ENCODE assay signal across 11 cellular contexts in the genomic region with DNA sequence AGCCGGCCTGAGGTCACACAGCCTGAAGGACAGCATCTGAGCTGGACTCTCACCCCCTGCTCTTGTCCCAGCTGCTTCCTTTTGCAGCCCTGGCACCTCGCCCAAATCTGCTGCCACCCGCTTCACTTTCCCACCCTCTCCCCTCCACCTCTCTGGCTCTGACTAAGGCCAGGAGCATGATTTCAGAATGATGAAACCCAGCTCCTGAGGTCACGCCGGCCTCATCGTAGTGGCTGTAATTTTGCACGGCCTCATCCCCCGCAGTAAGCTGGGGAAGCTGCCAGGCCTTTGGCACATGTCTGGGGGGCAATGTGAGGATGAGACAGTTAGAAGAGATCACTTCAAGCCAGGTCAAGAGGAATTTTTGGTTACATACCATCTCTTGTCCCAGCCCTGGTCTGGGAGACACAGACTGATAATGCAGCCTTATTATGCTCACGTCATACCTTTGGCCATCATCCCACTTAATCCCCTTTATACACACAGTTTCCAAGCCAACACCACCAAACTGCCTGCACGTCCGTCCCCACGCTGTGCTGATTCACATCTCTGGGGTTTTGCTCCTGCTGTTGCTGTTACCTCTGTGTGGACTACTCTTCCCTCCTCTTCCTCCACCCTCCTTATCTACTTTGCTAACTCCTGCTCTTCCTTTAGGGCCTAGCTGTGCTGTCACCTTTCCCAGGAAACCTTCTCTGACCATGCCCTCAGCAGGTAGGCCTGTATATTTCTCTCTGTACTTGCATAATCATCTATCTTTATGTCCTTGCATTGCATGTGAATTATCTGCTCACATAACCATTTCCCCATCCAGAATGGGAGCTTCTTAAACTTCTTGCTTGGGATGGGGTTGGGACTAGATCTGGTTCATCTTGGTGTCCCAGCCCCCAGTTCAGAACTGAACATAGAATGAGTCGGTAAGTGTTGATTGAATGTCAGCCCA.
DNase-seq lines count a peak whose midpoint lies in the region; ATAC-seq, FAIRE-seq and TF ChIP-seq lines count a peak whose summit lies in the region.
"Had no signal": no experiment of that assay in that cellular context is flagged by ENCODE, and none has a peak within 500 bp of the region (broad histone marks: within the 10 kb centered on the region; RNA-seq: fewer than 3 reads in every experiment).

No MANE protein-coding gene starts in this region.

- H3K27ac Mint-ChIP-seq in stimulated activated memory B cell treated with anti-CD40 and anti-IgM and Interleukin-4, amounts not matched to agents 10 μg/mL and 1 μg/mL and 100 μg/mL, for 72 hours = no peak overlapping the region
- H3K27ac Mint-ChIP-seq: activated B cell treated with CpG ODN at 0.5 μM for 24 hours; naive thymus-derived CD4-positive, alpha-beta T cell had no signal

- no peak overlapping the region for H3K4me3 ChIP-seq in fibroblast of mammary gland (ENCODE audit: control insufficient read depth, low read depth, low read length)

- FAIRE-seq in RCC 7860 (lab: Jason Lieb, UNC) = peak; percentile 84
- FAIRE-seq: GM18507 had no signal

- H3K36me3 Mint-ChIP-seq in stimulated activated memory B cell treated with anti-CD40 and anti-IgM and Interleukin-4, amounts not matched to agents 10 μg/mL and 1 μg/mL and 100 μg/mL, for 72 hours = no peaks in the 10 kb centered on the region

- DNase-seq in ELR (ENCODE audit: low read depth) (peak; percentile 96), RCC 7860 (ENCODE audit: low spot score) (peak; percentile 98), fibroblast of mammary gland (ENCODE audit: low read depth) (peak; percentile 99), putamen (ENCODE audit: low spot score) (peak; percentile 58), iPS-NIHi7 (ENCODE audit: extremely low spot score) (no peak)
- DNase-seq: activated B cell treated with CpG ODN at 0.5 μM for 24 hours; naive thymus-derived CD4-positive, alpha-beta T cell had no signal

- TF ChIP-seq CTCF in fibroblast of mammary gland (conservative IDR thresholded peaks at IDR 0.05; ENCODE audit: control insufficient read depth, insufficient read depth, low read depth, low read length) = no peak

- no peak for ATAC-seq in GM21529 (IDR thresholded peaks at IDR 0.05; ENCODE audit: unreplicated experiment)
- no peak for ATAC-seq in stimulated activated memory B cell treated with anti-CD40 and anti-IgM and Interleukin-4, amounts not matched to agents 10 μg/mL and 1 μg/mL and 100 μg/mL, for 72 hours
- no peak for ATAC-seq in HG02970 (IDR thresholded peaks at IDR 0.05; ENCODE audit: low FRiP score, unreplicated experiment)
- ATAC-seq: naive thymus-derived CD4-positive, alpha-beta T cell had no signal

- no peaks in the 10 kb centered on the region for H3K4me1 Mint-ChIP-seq in stimulated activated memory B cell treated with anti-CD40 and anti-IgM and Interleukin-4, amounts not matched to agents 10 μg/mL and 1 μg/mL and 100 μg/mL, for 72 hours
- H3K4me1 Mint-ChIP-seq: activated B cell treated with CpG ODN at 0.5 μM for 24 hours; naive thymus-derived CD4-positive, alpha-beta T cell had no signal

- no peak overlapping the region for H3K4me3 Mint-ChIP-seq in stimulated activated memory B cell treated with anti-CD40 and anti-IgM and Interleukin-4, amounts not matched to agents 10 μg/mL and 1 μg/mL and 100 μg/mL, for 72 hours
- H3K4me3 Mint-ChIP-seq: activated B cell treated with CpG ODN at 0.5 μM for 24 hours; naive thymus-derived CD4-positive, alpha-beta T cell had no signal

- no peaks in the 10 kb centered on the region for H3K9me3 Mint-ChIP-seq in stimulated activated memory B cell treated with anti-CD40 and anti-IgM and Interleukin-4, amounts not matched to agents 10 μg/mL and 1 μg/mL and 100 μg/mL, for 72 hours
- H3K9me3 Mint-ChIP-seq: activated B cell treated with CpG ODN at 0.5 μM for 24 hours had no signal

- no peaks in the 10 kb centered on the region for H3K27me3 Mint-ChIP-seq in stimulated activated memory B cell treated with anti-CD40 and anti-IgM and Interleukin-4, amounts not matched to agents 10 μg/mL and 1 μg/mL and 100 μg/mL, for 72 hours
- H3K27me3 Mint-ChIP-seq: activated B cell treated with CpG ODN at 0.5 μM for 24 hours; naive thymus-derived CD4-positive, alpha-beta T cell had no signal
